ENCODE assay signal across 8 cellular contexts in the genomic region with DNA sequence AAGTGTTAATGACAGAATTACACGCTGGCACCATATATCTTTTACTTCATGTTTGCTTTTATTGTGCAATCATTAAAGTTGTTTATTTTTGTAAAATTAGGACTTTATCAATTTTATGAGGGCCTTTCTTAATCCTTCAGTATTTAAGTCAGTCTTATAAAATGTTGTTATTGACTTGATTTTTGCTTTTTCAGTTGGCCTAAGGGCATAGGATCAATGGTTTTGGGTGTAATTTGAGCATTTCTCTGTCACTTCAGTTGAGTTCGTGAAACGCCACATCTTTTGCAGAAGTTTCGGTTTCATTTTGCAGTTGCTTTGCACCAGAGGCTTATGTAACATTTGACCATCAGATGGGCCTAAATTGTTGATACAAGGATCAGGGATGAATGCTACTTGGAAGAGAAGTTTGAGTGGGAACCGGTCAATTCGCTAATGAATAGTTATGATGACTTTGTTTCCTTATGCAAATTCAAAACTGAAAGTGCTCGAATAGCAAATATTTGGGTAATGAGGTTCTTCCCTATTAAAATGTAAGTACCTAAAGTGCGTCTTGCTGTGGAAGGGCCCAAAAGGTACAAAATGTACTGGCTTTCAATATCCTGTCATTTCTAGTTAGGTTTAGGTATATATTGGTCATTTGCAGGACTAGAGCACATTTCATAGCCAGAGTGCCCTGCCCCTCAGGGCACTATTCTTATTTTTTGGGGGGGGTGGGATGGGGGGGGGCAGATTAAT.
DNase-seq lines count a peak whose midpoint lies in the region; ATAC-seq and TF ChIP-seq lines count a peak whose summit lies in the region.

No MANE protein-coding gene starts in this region.

- peak overlapping the region; percentile 14 to 93 (median 81) for H3K27ac Mint-ChIP-seq in CD4-positive, alpha-beta memory T cell

- H3K27me3 ChIP-seq in CD4-positive, alpha-beta memory T cell (ENCODE audit: insufficient read depth, low read length): no peaks in the 10 kb centered on the region
- H3K27me3 ChIP-seq in PC-3 (ENCODE audit: low read length) (peaks cover 17% of the 10 kb centered on the region; the same call in 1 of the 2 replicates), BE2C (no peaks in the 10 kb centered on the region)

- TF ChIP-seq CTCF in PC-3 (conservative IDR thresholded peaks at IDR 0.05; ENCODE audit: low read depth, low read length) (no peak), BE2C (IDR thresholded peaks at IDR 0.05; ENCODE audit: low read depth, low read length) (no peak)

- H3K4me3 Mint-ChIP-seq in CD4-positive, alpha-beta memory T cell: peak overlapping the region; percentile 84 to 93 (median 90)

- peak overlapping the region; percentile 7 to 42 for H3K4me3 ChIP-seq in CD4-positive, alpha-beta memory T cell (ENCODE audit: low read length in 2 of 2)
- peak overlapping the region; percentile 52 for H3K4me3 ChIP-seq in PC-3 (ENCODE audit: low read length)
- no peak overlapping the region for H3K4me3 ChIP-seq in BE2C (ENCODE audit: low read depth, low read length)

- peaks cover 7% of the 10 kb centered on the region for H3F3A ChIP-seq in PC-3 (ENCODE audit: low read length, unreplicated experiment)

- H3K4me2 ChIP-seq in PC-3 (ENCODE audit: low read length): peak overlapping the region; percentile 69

- peak in 4 of 5 donors; percentile 8 to 24 (median 15) for DNase-seq in CD4-positive, alpha-beta memory T cell
- DNase-seq in PC-3 (peak; percentile 68), left kidney (ENCODE audit: low read depth, low spot score) (peak; percentile 52), HK-2 (ENCODE audit: unreplicated experiment) (no peak), BE2C (no peak)
- no peak for DNase-seq in stimulated activated CD4-positive, alpha-beta T cell treated with anti-CD3 and anti-CD28 coated beads, Interleukin-4, amount 100 ng/mL, for 4 hours

- peaks cover 0 to 3% of the 10 kb centered on the region in 2 donors for H3K36me3 Mint-ChIP-seq in CD4-positive, alpha-beta memory T cell

- ATAC-seq in GM21526 (IDR thresholded peaks at IDR 0.05; ENCODE audit: low FRiP score, unreplicated experiment) (peak; percentile 59), PC-3 (no peak), HG03196 (IDR thresholded peaks at IDR 0.05; ENCODE audit: unreplicated experiment) (no peak)

- no peaks in the 10 kb centered on the region for H3K36me3 ChIP-seq in CD4-positive, alpha-beta memory T cell (ENCODE audit: insufficient read depth, low read length)
- H3K36me3 ChIP-seq in PC-3 (ENCODE audit: low read depth, low read length) (no peaks in the 10 kb centered on the region), BE2C (no peaks in the 10 kb centered on the region)

- peaks cover 8% of the 10 kb centered on the region for H3K4me1 ChIP-seq in CD4-positive, alpha-beta memory T cell (ENCODE audit: insufficient read depth, low read length)
- H3K4me1 ChIP-seq in PC-3 (ENCODE audit: insufficient read depth, low read length): peaks cover 48% of the 10 kb centered on the region
- no peaks in the 10 kb centered on the region for H3K4me1 ChIP-seq in BE2C

- H3K9me2 ChIP-seq in PC-3 (replicated peaks; ENCODE audit: low read length): no peaks in the 10 kb centered on the region

- H3K4me1 Mint-ChIP-seq in CD4-positive, alpha-beta memory T cell: peaks cover 16 to 25% (median 22%) of the 10 kb centered on the region in 4 donors

- no peak overlapping the region for H3K27ac ChIP-seq in CD4-positive, alpha-beta memory T cell (ENCODE audit: low read depth, low read length)
- peak overlapping the region; percentile 76 for H3K27ac ChIP-seq in PC-3 (ENCODE audit: low read length)

- H3K27me3 Mint-ChIP-seq in CD4-positive, alpha-beta memory T cell: peaks cover 0 to 2% of the 10 kb centered on the region in 2 donors

- no peaks in the 10 kb centered on the region for H3K79me2 ChIP-seq in PC-3 (ENCODE audit: low read length)

- CTCF ChIA-PET in CD4-positive, alpha-beta memory T cell (lab: Charles Lee; ENCODE audit: partially characterized antibody): no interaction called here
- CTCF ChIA-PET in PC-3 (lab: Charles Lee): interaction anchor here (1.3 kb wide), 1 partner anchor 118 kb away, joined by 3 read pairs; no protein-coding TSS in a partner anchor

- no TSS peak for BruUV-seq in PC-3 (replicated peaks; lab: Mats Ljungman, UMichigan)

- POLR2A ChIA-PET in CD4-positive, alpha-beta memory T cell (lab: Charles Lee; ENCODE audit: partially characterized antibody): no interaction called here
- POLR2A ChIA-PET in PC-3 (lab: Charles Lee; ENCODE audit: unreplicated experiment): interaction anchor here (0.6 kb wide), 1 partner anchor 91 kb away, joined by 3 read pairs; no protein-coding TSS in a partner anchor

- H3K9ac ChIP-seq in PC-3 (ENCODE audit: low read length): peak overlapping the region; percentile 38

- H4K20me1 ChIP-seq in PC-3 (ENCODE audit: low read length): no peaks in the 10 kb centered on the region

- intact Hi-C loops in CD4-positive, alpha-beta memory T cell (cut with micrococcal nuclease): no loop called here
- intact Hi-C loops in PC-3 (cut with micrococcal nuclease): loop anchor here (2.0 kb wide), 4 partner anchors 138 to 530 kb away; no protein-coding TSS in a partner anchor

- peak overlapping the region; percentile 31; the same call in 1 of the 2 replicates for H2AFZ ChIP-seq in PC-3 (ENCODE audit: low read length)

- peaks cover 0 to 5% (median 0%) of the 10 kb centered on the region in 8 donors for H3K9me3 Mint-ChIP-seq in CD4-positive, alpha-beta memory T cell

- H3K9me3 ChIP-seq in CD4-positive, alpha-beta memory T cell (ENCODE audit: control insufficient read depth in 1 of 2, low read length in 2 of 2): no peaks in the 10 kb centered on the region
- H3K9me3 ChIP-seq in PC-3 (ENCODE audit: low read length) (no peaks in the 10 kb centered on the region), BE2C (no peaks in the 10 kb centered on the region)

Comparison
In these comparisons a context has a peak if more than half of its experiments do, and no peak if none do; other contexts are left out.
1. DNase-seq: peak in CD4-positive, alpha-beta memory T cell (4 of 5), PC-3 (single experiment) and left kidney (single experiment); none in HK-2 (single experiment), BE2C (single experiment) and stimulated activated CD4-positive, alpha-beta T cell treated with anti-CD3 and anti-CD28 coated beads, Interleukin-4, amount 100 ng/mL, for 4 hours (0 of 2).